In the genomic region with DNA sequence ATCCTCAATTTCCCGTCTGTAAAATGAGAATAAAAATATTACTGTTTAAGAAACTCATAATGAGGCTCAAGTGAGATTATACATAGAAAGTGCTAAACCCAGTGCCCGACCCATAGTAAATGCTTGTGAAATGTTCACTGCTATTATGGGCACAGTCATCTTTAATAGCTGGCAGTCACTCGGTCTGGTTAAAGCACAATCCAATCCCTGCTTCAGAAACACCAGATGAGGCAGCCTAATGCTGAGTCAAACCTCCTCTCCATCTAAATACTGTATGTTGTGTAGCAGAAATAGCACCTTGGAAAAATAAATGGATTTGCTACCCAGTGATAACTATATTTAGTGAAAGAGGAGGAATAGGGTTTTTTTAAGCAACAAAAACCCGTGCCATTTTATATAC, we compare ENCODE assay signal across 25 cellular contexts.
"Had no signal": no experiment of that assay in that cellular context is flagged by ENCODE, and none has a peak within 500 bp of the region (broad histone marks: within the 10 kb centered on the region; RNA-seq: fewer than 3 reads in every experiment).

No MANE protein-coding gene starts in this region.

- H3K4me2 ChIP-seq: neural progenitor cell had no signal

- DNase-seq: hippocampal formation; left cardiac atrium; mesendoderm; naive B cell; natural killer cell; nephron progenitor cell; occipital lobe; retina; right cardiac atrium; small intestine; spleen; stimulated activated CD4-positive, alpha-beta T cell treated with anti-CD3 and anti-CD28 coated beads, Interleukin-4, amount 100 ng/mL, for 24 hours; stimulated activated naive CD4-positive, alpha-beta T cell; tibial artery; trophoblast cell; upper lobe of right lung had no signal

- H3K4me1 ChIP-seq: neural progenitor cell, spleen, suprapubic skin, tibial artery, upper lobe of right lung had no signal

- H3K4me3 ChIP-seq: lung, neural progenitor cell, spleen, suprapubic skin, thoracic aorta, tibial artery, upper lobe of right lung had no signal

- H3K27me3 Mint-ChIP-seq: naive B cell; progenitor cell of endocrine pancreas; stimulated activated naive CD8-positive, alpha-beta T cell treated with anti-CD3 and anti-CD28 coated beads, Interleukin-15, Interleukin-2, amounts not matched to agents 100 ng/mL and 50 ng/mL, for 24 hours had no signal

- H3K9me3 Mint-ChIP-seq: mesothelial cell of epicardium; natural killer cell; nephron progenitor cell; neural progenitor cell; stimulated activated effector memory CD8-positive, alpha-beta T cell treated with anti-CD3 and anti-CD28 coated beads, Interleukin-12 subunit alpha, Interleukin-12 subunit beta, amount 100 ng/mL, for 72 hours; stimulated activated naive CD8-positive, alpha-beta T cell treated with anti-CD3 and anti-CD28 coated beads, Interleukin-15, Interleukin-2, amounts not matched to agents 100 ng/mL and 50 ng/mL, for 24 hours had no signal

- H3K27ac ChIP-seq: neural progenitor cell, neutrophil, spleen, suprapubic skin, thoracic aorta, tibial artery, upper lobe of right lung had no signal

- H3K36me3 Mint-ChIP-seq: naive B cell; natural killer cell; stimulated activated effector memory CD8-positive, alpha-beta T cell treated with anti-CD3 and anti-CD28 coated beads, Interleukin-12 subunit alpha, Interleukin-12 subunit beta, amount 100 ng/mL, for 72 hours had no signal

- H2AFZ ChIP-seq: neural progenitor cell had no signal

- H3K27me3 ChIP-seq: neural progenitor cell, neutrophil, spleen, suprapubic skin, tibial artery, upper lobe of right lung had no signal

- H3K4me1 Mint-ChIP-seq: mesothelial cell of epicardium; naive B cell; natural killer cell; nephron progenitor cell; stimulated activated effector memory CD8-positive, alpha-beta T cell treated with anti-CD3 and anti-CD28 coated beads, Interleukin-12 subunit alpha, Interleukin-12 subunit beta, amount 100 ng/mL, for 72 hours had no signal

- H3K9me3 ChIP-seq: neutrophil, spleen, suprapubic skin, thoracic aorta, tibial artery, upper lobe of right lung had no signal

- H3K36me3 ChIP-seq: neural progenitor cell, neutrophil had no signal

- H3K4me3 Mint-ChIP-seq: mesothelial cell of epicardium; naive B cell; natural killer cell; nephron progenitor cell; neural progenitor cell; stimulated activated effector memory CD8-positive, alpha-beta T cell treated with anti-CD3 and anti-CD28 coated beads, Interleukin-12 subunit alpha, Interleukin-12 subunit beta, amount 100 ng/mL, for 72 hours; stimulated activated naive CD8-positive, alpha-beta T cell treated with anti-CD3 and anti-CD28 coated beads, Interleukin-15, Interleukin-2, amounts not matched to agents 100 ng/mL and 50 ng/mL, for 24 hours had no signal

- H3K27ac Mint-ChIP-seq: mesothelial cell of epicardium; naive B cell; natural killer cell; nephron progenitor cell; neural progenitor cell; progenitor cell of endocrine pancreas; stimulated activated effector memory CD8-positive, alpha-beta T cell treated with anti-CD3 and anti-CD28 coated beads, Interleukin-12 subunit alpha, Interleukin-12 subunit beta, amount 100 ng/mL, for 72 hours; stimulated activated naive CD8-positive, alpha-beta T cell treated with anti-CD3 and anti-CD28 coated beads, Interleukin-15, Interleukin-2, amounts not matched to agents 100 ng/mL and 50 ng/mL, for 24 hours had no signal

- H3K9ac ChIP-seq: neural progenitor cell had no signal
